In genomic region chr1:98516306-98516705, GRCh38 we compare ENCODE assay signal across 25 cellular contexts.
"Had no signal": no experiment of that assay in that cellular context is flagged by ENCODE, and none has a peak within 500 bp of the region (broad histone marks: within the 10 kb centered on the region; RNA-seq: fewer than 3 reads in every experiment).

No MANE protein-coding gene starts in this region.

- H3K4me1 Mint-ChIP-seq: activated naive CD8-positive, alpha-beta T cell treated with anti-CD3 and anti-CD28 coated beads, Interleukin-2, amount 10 ng/mL, durations not matched to agents 7 days and 5 days; endodermal cell; immature natural killer cell; natural killer cell had no signal

- H3K4me3 ChIP-seq: cardiac muscle cell, left lung, lung, pancreas, psoas muscle, right atrium auricular region, testis, vagina had no signal

- H3K27ac Mint-ChIP-seq: activated naive CD8-positive, alpha-beta T cell treated with anti-CD3 and anti-CD28 coated beads, Interleukin-2, amount 10 ng/mL, durations not matched to agents 7 days and 5 days; activated T-helper 2 cell treated with anti-CD3 and anti-CD28 coated beads, Interferon-gamma antibody, Interleukin-2, Interleukin-4, amounts not matched to agents 10 μg/mL and 5 μg/mL and 100 μg/mL, durations not matched to agents 14 hours and 24 hours and 36 hours; endodermal cell; immature natural killer cell; natural killer cell; type B pancreatic cell had no signal

- H3K27me3 ChIP-seq: cardiac muscle cell, left lung, neutrophil, pancreas, right atrium auricular region, testis, vagina had no signal

- H3K36me3 Mint-ChIP-seq: activated naive CD8-positive, alpha-beta T cell treated with anti-CD3 and anti-CD28 coated beads, Interleukin-2, amount 10 ng/mL, durations not matched to agents 7 days and 5 days; immature natural killer cell; natural killer cell; type B pancreatic cell had no signal

- FAIRE-seq: pancreas had no signal

- ATAC-seq: activated T-cell treated with anti-CD3 and anti-CD28 coated beads, Interleukin-2, amount 50 U/mL, for 4 hours; left lung; natural killer cell; pancreas; psoas muscle had no signal

- H3K4me3 Mint-ChIP-seq: activated naive CD8-positive, alpha-beta T cell treated with anti-CD3 and anti-CD28 coated beads, Interleukin-2, amount 10 ng/mL, durations not matched to agents 7 days and 5 days; activated T-cell treated with anti-CD3 and anti-CD28 coated beads, Interleukin-2, amount 50 U/mL, for 4 hours; endodermal cell; immature natural killer cell; natural killer cell; type B pancreatic cell had no signal

- H3K27ac ChIP-seq: cardiac muscle cell, left lung, neutrophil, pancreas, psoas muscle, right atrium auricular region, testis, vagina had no signal

- H3K27me3 Mint-ChIP-seq: activated naive CD8-positive, alpha-beta T cell treated with anti-CD3 and anti-CD28 coated beads, Interleukin-2, amount 10 ng/mL, durations not matched to agents 7 days and 5 days; type B pancreatic cell had no signal

- H3K9me3 ChIP-seq: neutrophil, pancreas, psoas muscle, right atrium auricular region, testis, vagina had no signal

- H3K4me1 ChIP-seq: left lung, pancreas, psoas muscle, right atrium auricular region, testis, vagina had no signal

- DNase-seq: activated CD4-positive, alpha-beta T cell treated with anti-CD3 and anti-CD28 coated beads for 1 hour; activated CD8-positive, alpha-beta memory T cell treated with anti-CD3 and anti-CD28 coated beads, Interleukin-2, amount 50 U/mL, for 48 hours; activated naive CD4-positive, alpha-beta T cell; activated naive CD8-positive, alpha-beta T cell treated with anti-CD3 and anti-CD28 coated beads, Interleukin-2, amount 10 ng/mL, durations not matched to agents 7 days and 5 days; activated T-cell treated with anti-CD3 and anti-CD28 coated beads, Interleukin-2, amount 50 U/mL, for 4 hours; amniotic stem cell; cortex of kidney; endodermal cell; immature natural killer cell; kidney glomerular epithelial cell; left lung; midbrain; natural killer cell; pancreas; psoas muscle; stimulated activated CD4-positive, alpha-beta T cell treated with anti-CD3 and anti-CD28 coated beads, Interleukin-12 subunit alpha, Interleukin-12 subunit beta, amount 100 ng/mL, for 4 hours; stimulated activated CD4-positive, alpha-beta T cell treated with anti-CD3 and anti-CD28 coated beads, Interleukin-4, amount 100 ng/mL, for 4 hours; testis had no signal

- H3K36me3 ChIP-seq: cardiac muscle cell, left lung, neutrophil, pancreas, right atrium auricular region, vagina had no signal
